ENCODE assay signal across 18 cellular contexts in genomic region chr2:156695595-156695994, GRCh38.
"Had no signal": no experiment of that assay in that cellular context is flagged by ENCODE, and none has a peak within 500 bp of the region (broad histone marks: within the 10 kb centered on the region; RNA-seq: fewer than 3 reads in every experiment).

No MANE protein-coding gene starts in this region.

- H3K4me1 ChIP-seq: heart left ventricle, psoas muscle, right lobe of liver, suprapubic skin, tibial artery, upper lobe of left lung, uterus had no signal

- H3K27me3 ChIP-seq: heart left ventricle, neutrophil, right lobe of liver, suprapubic skin, tibial artery, upper lobe of left lung, uterus had no signal

- H3K9me3 ChIP-seq: heart left ventricle, mucosa of descending colon, neutrophil, psoas muscle, right lobe of liver, suprapubic skin, tibial artery, upper lobe of left lung, uterus had no signal

- H3K4me3 ChIP-seq: heart left ventricle, mucosa of descending colon, psoas muscle, right lobe of liver, suprapubic skin, tibial artery, upper lobe of left lung, uterus had no signal

- H3K27ac ChIP-seq: heart left ventricle, neutrophil, psoas muscle, right lobe of liver, suprapubic skin, tibial artery, upper lobe of left lung, uterus had no signal

- H3K36me3 ChIP-seq: heart left ventricle, neutrophil, right lobe of liver, suprapubic skin, tibial artery, upper lobe of left lung, uterus had no signal

- DNase-seq: dermis blood vessel endothelial cell; heart left ventricle; hippocampal formation; islet precursor cell; mammary epithelial cell; mucosa of descending colon; naive thymus-derived CD8-positive, alpha-beta T cell; psoas muscle; retina; right lobe of liver; stimulated activated CD4-positive, alpha-beta T cell treated with anti-CD3 and anti-CD28 coated beads, Interleukin-4, amount 100 ng/mL, for 1 hour; stimulated activated CD8-positive, alpha-beta memory T cell treated with anti-CD3 and anti-CD28 coated beads, Interleukin-4, amount 100 ng/mL, for 48 hours; stimulated activated naive CD8-positive, alpha-beta T cell treated with anti-CD3 and anti-CD28 coated beads, Interleukin-15, Interleukin-2, amounts not matched to agents 100 U/mL and 50 U/mL, for 24 hours; tibial artery; upper lobe of left lung; uterus had no signal
